1 cellular context compared by ENCODE assay signal in the genomic region with DNA sequence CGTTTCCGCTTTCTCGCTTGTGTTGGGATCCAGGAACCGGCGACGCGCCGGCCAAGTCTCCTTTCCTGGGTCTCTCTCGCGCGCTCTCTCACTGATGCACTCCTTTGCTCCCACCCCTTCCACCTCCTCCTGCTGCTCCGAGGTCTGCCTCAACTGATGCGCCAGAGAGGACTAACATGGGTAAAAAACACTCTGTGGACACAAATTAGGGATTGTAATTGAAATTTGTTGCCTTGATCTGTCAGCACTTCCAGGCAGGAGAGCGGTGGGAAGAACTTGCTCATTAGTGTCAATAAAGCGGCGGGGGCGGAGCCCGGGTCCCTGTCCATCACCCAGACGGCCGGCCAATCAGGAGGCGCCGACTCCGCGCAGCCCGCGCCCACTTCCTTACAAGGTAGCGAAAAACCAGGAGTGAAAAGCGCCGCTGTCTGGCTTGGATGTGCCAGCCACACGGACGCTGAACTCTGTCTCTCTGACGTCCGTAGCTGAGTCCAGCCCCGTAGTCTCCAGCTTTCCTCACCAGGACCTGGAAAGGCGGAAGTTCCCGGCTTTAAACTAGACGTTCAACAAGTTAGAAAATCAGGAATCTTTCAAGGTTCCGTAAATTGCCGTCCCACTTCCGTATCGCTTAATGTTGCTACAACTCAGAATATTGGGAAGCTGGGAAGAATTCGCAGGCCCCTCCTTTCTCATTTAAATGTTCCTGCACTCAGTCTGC.
TF ChIP-seq lines count a peak whose summit lies in the region.

A gene (minus strand): TSS at position 267 of the 718 bp plus-strand sequence. CDS start 417 bp downstream, outside the sequence.

TF ChIP-seq in SK-N-SH, 30 proteins besides CTCF, POLR2A, EP300 and RAD21 (continued from another document):
- TF ChIP-seq, protein P1, sequence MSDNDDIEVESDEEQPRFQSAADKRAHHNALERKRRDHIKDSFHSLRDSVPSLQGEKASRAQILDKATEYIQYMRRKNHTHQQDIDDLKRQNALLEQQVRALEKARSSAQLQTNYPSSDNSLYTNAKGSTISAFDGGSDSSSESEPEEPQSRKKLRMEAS (IDR thresholded peaks at IDR 0.05; ENCODE audit: low read depth): peak; percentile 26; the same call in 1 of the 2 replicates
- no peak for TF ChIP-seq GATA2 (CRISPR knock-in tag; IDR thresholded peaks at IDR 0.05)
- TF ChIP-seq, protein P2, sequence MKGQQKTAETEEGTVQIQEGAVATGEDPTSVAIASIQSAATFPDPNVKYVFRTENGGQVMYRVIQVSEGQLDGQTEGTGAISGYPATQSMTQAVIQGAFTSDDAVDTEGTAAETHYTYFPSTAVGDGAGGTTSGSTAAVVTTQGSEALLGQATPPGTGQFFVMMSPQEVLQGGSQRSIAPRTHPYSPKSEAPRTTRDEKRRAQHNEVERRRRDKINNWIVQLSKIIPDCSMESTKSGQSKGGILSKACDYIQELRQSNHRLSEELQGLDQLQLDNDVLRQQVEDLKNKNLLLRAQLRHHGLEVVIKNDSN (IDR thresholded peaks at IDR 0.05; ENCODE audit: borderline replicate concordance, low read depth): no peak
- no peak for TF ChIP-seq FOXM1 (IDR thresholded peaks at IDR 0.05; ENCODE audit: low read depth)
- no peak for TF ChIP-seq RCOR1 (IDR thresholded peaks at IDR 0.05; ENCODE audit: low read length)
- TF ChIP-seq TCF12 (IDR thresholded peaks at IDR 0.05): no peak; the same call in 1 of the 2 replicates
- TF ChIP-seq ELF1 (IDR thresholded peaks at IDR 0.05): peak; percentile 78
- no peak for TF ChIP-seq MEF2A (IDR thresholded peaks at IDR 0.05; ENCODE audit: borderline replicate concordance, low read depth)
- TF ChIP-seq GABPA (IDR thresholded peaks at IDR 0.05; ENCODE audit: low read depth): peak; percentile 67
- TF ChIP-seq POLR2AphosphoS5 (IDR thresholded peaks at IDR 0.05; ENCODE audit: low read depth, low read length): peak; percentile 51; the same call in 1 of the 2 replicates
- TF ChIP-seq RXRA (IDR thresholded peaks at IDR 0.05; ENCODE audit: borderline replicate concordance, low read depth): no peak
- TF ChIP-seq JUND (IDR thresholded peaks at IDR 0.05): peak; percentile 35; the same call in 1 of the 2 replicates
- TF ChIP-seq, protein P3, sequence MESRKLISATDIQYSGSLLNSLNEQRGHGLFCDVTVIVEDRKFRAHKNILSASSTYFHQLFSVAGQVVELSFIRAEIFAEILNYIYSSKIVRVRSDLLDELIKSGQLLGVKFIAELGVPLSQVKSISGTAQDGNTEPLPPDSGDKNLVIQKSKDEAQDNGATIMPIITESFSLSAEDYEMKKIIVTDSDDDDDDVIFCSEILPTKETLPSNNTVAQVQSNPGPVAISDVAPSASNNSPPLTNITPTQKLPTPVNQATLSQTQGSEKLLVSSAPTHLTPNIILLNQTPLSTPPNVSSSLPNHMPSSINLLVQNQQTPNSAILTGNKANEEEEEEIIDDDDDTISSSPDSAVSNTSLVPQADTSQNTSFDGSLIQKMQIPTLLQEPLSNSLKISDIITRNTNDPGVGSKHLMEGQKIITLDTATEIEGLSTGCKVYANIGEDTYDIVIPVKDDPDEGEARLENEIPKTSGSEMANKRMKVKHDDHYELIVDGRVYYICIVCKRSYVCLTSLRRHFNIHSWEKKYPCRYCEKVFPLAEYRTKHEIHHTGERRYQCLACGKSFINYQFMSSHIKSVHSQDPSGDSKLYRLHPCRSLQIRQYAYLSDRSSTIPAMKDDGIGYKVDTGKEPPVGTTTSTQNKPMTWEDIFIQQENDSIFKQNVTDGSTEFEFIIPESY (IDR thresholded peaks at IDR 0.05; ENCODE audit: borderline replicate concordance, low read depth): 0 out of 2 replicates have a peak, but pooled peaks have one; percentile 9
- TF ChIP-seq CHD2 (IDR thresholded peaks at IDR 0.05; ENCODE audit: low read length, partially characterized antibody): no peak
- TF ChIP-seq YY1 (IDR thresholded peaks at IDR 0.05; ENCODE audit: low read depth): no peak
- TF ChIP-seq, protein P4, sequence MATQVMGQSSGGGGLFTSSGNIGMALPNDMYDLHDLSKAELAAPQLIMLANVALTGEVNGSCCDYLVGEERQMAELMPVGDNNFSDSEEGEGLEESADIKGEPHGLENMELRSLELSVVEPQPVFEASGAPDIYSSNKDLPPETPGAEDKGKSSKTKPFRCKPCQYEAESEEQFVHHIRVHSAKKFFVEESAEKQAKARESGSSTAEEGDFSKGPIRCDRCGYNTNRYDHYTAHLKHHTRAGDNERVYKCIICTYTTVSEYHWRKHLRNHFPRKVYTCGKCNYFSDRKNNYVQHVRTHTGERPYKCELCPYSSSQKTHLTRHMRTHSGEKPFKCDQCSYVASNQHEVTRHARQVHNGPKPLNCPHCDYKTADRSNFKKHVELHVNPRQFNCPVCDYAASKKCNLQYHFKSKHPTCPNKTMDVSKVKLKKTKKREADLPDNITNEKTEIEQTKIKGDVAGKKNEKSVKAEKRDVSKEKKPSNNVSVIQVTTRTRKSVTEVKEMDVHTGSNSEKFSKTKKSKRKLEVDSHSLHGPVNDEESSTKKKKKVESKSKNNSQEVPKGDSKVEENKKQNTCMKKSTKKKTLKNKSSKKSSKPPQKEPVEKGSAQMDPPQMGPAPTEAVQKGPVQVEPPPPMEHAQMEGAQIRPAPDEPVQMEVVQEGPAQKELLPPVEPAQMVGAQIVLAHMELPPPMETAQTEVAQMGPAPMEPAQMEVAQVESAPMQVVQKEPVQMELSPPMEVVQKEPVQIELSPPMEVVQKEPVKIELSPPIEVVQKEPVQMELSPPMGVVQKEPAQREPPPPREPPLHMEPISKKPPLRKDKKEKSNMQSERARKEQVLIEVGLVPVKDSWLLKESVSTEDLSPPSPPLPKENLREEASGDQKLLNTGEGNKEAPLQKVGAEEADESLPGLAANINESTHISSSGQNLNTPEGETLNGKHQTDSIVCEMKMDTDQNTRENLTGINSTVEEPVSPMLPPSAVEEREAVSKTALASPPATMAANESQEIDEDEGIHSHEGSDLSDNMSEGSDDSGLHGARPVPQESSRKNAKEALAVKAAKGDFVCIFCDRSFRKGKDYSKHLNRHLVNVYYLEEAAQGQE (IDR thresholded peaks at IDR 0.05; ENCODE audit: low read depth, low read length): 0 out of 2 replicates have a peak, but pooled peaks have one; percentile 11
- no peak for TF ChIP-seq MXI1 (IDR thresholded peaks at IDR 0.05; ENCODE audit: low read depth, low read length)
- TF ChIP-seq, protein P5, sequence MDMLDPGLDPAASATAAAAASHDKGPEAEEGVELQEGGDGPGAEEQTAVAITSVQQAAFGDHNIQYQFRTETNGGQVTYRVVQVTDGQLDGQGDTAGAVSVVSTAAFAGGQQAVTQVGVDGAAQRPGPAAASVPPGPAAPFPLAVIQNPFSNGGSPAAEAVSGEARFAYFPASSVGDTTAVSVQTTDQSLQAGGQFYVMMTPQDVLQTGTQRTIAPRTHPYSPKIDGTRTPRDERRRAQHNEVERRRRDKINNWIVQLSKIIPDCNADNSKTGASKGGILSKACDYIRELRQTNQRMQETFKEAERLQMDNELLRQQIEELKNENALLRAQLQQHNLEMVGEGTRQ (IDR thresholded peaks at IDR 0.05; ENCODE audit: borderline replicate concordance, low read depth, low read length): no peak
